ENCODE assay signal across 12 cellular contexts in the genomic region with DNA sequence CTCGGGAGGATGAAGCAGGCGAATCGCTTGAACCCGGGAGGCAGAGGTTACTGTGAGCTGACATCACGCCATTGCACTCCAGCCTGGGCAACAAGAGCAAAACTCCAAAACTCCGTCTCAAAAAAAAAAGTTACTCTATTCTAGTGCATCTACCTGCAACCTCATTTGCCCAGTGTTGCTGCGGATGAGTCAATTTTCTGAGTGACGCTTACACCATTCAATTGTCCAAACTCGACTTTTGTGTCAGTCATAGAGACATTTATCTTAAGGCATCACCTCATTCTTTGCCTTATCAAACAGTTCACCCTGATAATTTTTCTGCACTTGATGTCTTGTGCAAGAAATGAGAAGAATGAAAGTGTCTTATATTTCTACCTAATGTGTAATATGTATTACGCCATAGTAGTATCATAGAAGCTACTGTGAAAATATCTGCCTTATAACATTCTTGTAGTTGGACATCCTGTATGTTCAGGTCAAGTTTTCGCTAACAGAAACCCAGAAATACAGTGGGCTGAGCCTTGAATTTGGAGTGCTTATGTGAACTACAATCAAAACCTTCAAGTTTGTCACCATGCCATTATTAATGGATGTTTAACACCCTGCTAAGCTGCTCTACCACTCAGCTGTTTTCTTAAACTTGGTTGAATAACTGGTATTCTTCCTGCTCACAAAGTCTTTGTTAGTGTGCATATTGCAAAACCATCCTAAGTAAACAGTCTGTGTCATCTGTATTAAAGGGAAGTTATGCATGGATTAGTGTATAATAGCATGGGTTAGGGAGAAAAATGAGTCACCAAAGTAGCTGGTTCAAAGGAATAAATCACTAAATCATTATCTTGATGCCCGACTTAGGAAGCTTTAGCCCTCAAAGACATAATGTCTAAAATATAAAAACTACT.
DNase-seq lines count a peak whose midpoint lies in the region; ATAC-seq, FAIRE-seq and TF ChIP-seq lines count a peak whose summit lies in the region.
"Had no signal": no experiment of that assay in that cellular context is flagged by ENCODE, and none has a peak within 500 bp of the region (broad histone marks: within the 10 kb centered on the region; RNA-seq: fewer than 3 reads in every experiment).

No MANE protein-coding gene starts in this region.

- intact Hi-C loops in K562 (cut with micrococcal nuclease), result no loop called here
- intact Hi-C loops in kidney (cut with DNase I), result no loop called here
- intact Hi-C loops in left ventricle myocardium inferior (cut with micrococcal nuclease), result loop anchor here (10.0 kb wide), 1 partner anchor 65 kb away; no protein-coding TSS in a partner anchor

- CTCF ChIA-PET in K562 (lab: Yijun Ruan, JAX; ENCODE audit: low intra/inter-chr PET ratio), result no interaction called here

- 90% methylated on average over 12 of the region's 12 CpGs for whole genome bisulfite sequencing in K562 (ENCODE audit: insufficient coverage, low coverage, missing lambda C conversion rate)
- 88% methylated on average over 12 of the region's 12 CpGs for WGBS in suprapubic skin

- no peak for TF ChIP-seq EP300 in K562 (IDR thresholded peaks at IDR 0.05; ENCODE audit: low read length)
- TF ChIP-seq EP300 in suprapubic skin (IDR thresholded peaks at IDR 0.05), result no peak

- H3K9me3 ChIP-seq in K562 (replicated peaks; ENCODE audit: control insufficient read depth, insufficient read depth, low read depth, low read length) (no peaks in the 10 kb centered on the region), kidney (ENCODE audit: control insufficient read depth in 1 of 2, low read length in 2 of 2) (no peaks in the 10 kb centered on the region), suprapubic skin (no peaks in the 10 kb centered on the region), left ventricle myocardium inferior (replicated peaks) (no peaks in the 10 kb centered on the region)

- H3K27ac ChIP-seq in K562 (ENCODE audit: extremely low read depth, low read depth, low read length), result no peak overlapping the region
- no peak overlapping the region for H3K27ac ChIP-seq in kidney (ENCODE audit: low read depth in 2 of 2, low read length in 2 of 2)
- H3K27ac ChIP-seq in suprapubic skin, result no peak overlapping the region
- no peak overlapping the region for H3K27ac ChIP-seq in left ventricle myocardium inferior (replicated peaks)

- H3K4me3 ChIP-seq in K562, result no peak overlapping the region
- no peak overlapping the region for H3K4me3 ChIP-seq in kidney (ENCODE audit: low read length in 2 of 2)
- no peak overlapping the region for H3K4me3 ChIP-seq in suprapubic skin
- no peak overlapping the region for H3K4me3 ChIP-seq in left ventricle myocardium inferior

- no peaks in the 10 kb centered on the region for H3K79me2 ChIP-seq in K562 (ENCODE audit: control insufficient read depth, insufficient read depth, low read length)

- TF ChIP-seq RAD21 in K562 (CRISPR knock-in tag; conservative IDR thresholded peaks at IDR 0.05 in 1 of 2, IDR thresholded peaks at IDR 0.05 in 1 of 2), result no peak

- POLR2A ChIA-PET in K562 (lab: Yijun Ruan, JAX), result no interaction called here

- no peak for FAIRE-seq in K562 (lab: Jason Lieb, UNC)
- peak; percentile 13 for FAIRE-seq in kidney (lab: Jason Lieb, UNC)

- no peaks in the 10 kb centered on the region for H3K9me1 ChIP-seq in K562 (ENCODE audit: control insufficient read depth, insufficient read depth, low read length)

- no peaks in the 10 kb centered on the region for H4K20me1 ChIP-seq in K562 (replicated peaks; ENCODE audit: control insufficient read depth, insufficient read depth, low read length)

- in situ Hi-C loops in K562 (cut with MboI), result no loop called here

- no peak overlapping the region for H2AFZ ChIP-seq in K562 (ENCODE audit: low read depth, low read length)

- H3K27me3 ChIP-seq in K562 (ENCODE audit: control insufficient read depth in 2 of 2, insufficient read depth in 2 of 2, low read length in 2 of 2) (no peaks in the 10 kb centered on the region), suprapubic skin (no peaks in the 10 kb centered on the region), left ventricle myocardium inferior (ENCODE audit: low read depth) (no peaks in the 10 kb centered on the region)

- TF ChIP-seq CTCF in K562 (IDR thresholded peaks at IDR 0.05 in 2 of 3, conservative IDR thresholded peaks at IDR 0.05 in 1 of 3; ENCODE audit: insufficient read depth in 2 of 3, low read depth in 1 of 3, low read length in 3 of 3) (no peak), kidney (IDR thresholded peaks at IDR 0.05; ENCODE audit: borderline replicate concordance, extremely low read depth, insufficient read depth) (no peak), suprapubic skin (IDR thresholded peaks at IDR 0.05) (no peak), left ventricle myocardium inferior (IDR thresholded peaks at IDR 0.05; ENCODE audit: borderline replicate concordance) (no peak)

- H3K4me1 ChIP-seq in K562 (replicated peaks in 1 of 2; ENCODE audit: control insufficient read depth in 2 of 2, insufficient read depth in 2 of 2, low read length in 2 of 2), result no peaks in the 10 kb centered on the region
- no peaks in the 10 kb centered on the region for H3K4me1 ChIP-seq in kidney (ENCODE audit: control insufficient read depth in 1 of 2, insufficient read depth in 1 of 2, low read depth in 1 of 2, low read length in 2 of 2)
- no peaks in the 10 kb centered on the region for H3K4me1 ChIP-seq in suprapubic skin
- H3K4me1 ChIP-seq in left ventricle myocardium inferior, result no peaks in the 10 kb centered on the region

- no peak for TF ChIP-seq POLR2A in K562 (conservative IDR thresholded peaks at IDR 0.05)
- no peak for TF ChIP-seq POLR2A in suprapubic skin (IDR thresholded peaks at IDR 0.05)

- peak; percentile 47 for DNase-seq in AG08395 (ENCODE audit: low spot score)
- peak; percentile 31 for DNase-seq in HS-27A (ENCODE audit: low read depth)
- DNase-seq in K562 (ENCODE audit: extremely low read depth in 1 of 4, low spot score in 3 of 4), result no peak
- DNase-seq in kidney, result no peak
- no peak for DNase-seq in activated CD8-positive, alpha-beta memory T cell treated with anti-CD3 and anti-CD28 coated beads, Interleukin-2, amount 50 U/mL, for 4 hours
- no peak for DNase-seq in suprapubic skin (ENCODE audit: low spot score in 2 of 2)
- no peak for DNase-seq in left ventricle myocardium inferior
- DNase-seq: MM.1S; naive B cell; stimulated activated CD4-positive, alpha-beta T cell treated with anti-CD3 and anti-CD28 coated beads, Interleukin-1b, Interleukin-23, amount 100 ng/mL, for 48 hours; T1000 had no signal

- ATAC-seq in K562 (no peak), GM18498 (IDR thresholded peaks at IDR 0.05; ENCODE audit: unreplicated experiment) (no peak)

- no peaks in the 10 kb centered on the region for H3K36me3 ChIP-seq in K562 (ENCODE audit: control insufficient read depth, insufficient read depth, low read length)
- H3K36me3 ChIP-seq in kidney (ENCODE audit: control insufficient read depth in 1 of 2, insufficient read depth in 2 of 2, low read length in 2 of 2), result no peaks in the 10 kb centered on the region
- no peaks in the 10 kb centered on the region for H3K36me3 ChIP-seq in suprapubic skin
- H3K36me3 ChIP-seq in left ventricle myocardium inferior, result no peaks in the 10 kb centered on the region

- H3K4me2 ChIP-seq in K562 (ENCODE audit: insufficient read depth, low read length), result no peak overlapping the region

- H3K9ac ChIP-seq in K562 (ENCODE audit: insufficient read depth in 1 of 2, low read depth in 2 of 2, low read length in 2 of 2), result no peak overlapping the region
- H3K9ac ChIP-seq in kidney (ENCODE audit: low read length in 2 of 2), result no peak overlapping the region

- no TSS peak for BruUV-seq in K562 (replicated peaks; lab: Mats Ljungman, UMichigan)

TF ChIP-seq in K562, 482 proteins besides CTCF, POLR2A, EP300 and RAD21:
- no peak for TF ChIP-seq ZKSCAN8 (CRISPR knock-in tag; IDR thresholded peaks at IDR 0.05)
- TF ChIP-seq CEBPB (tag; IDR thresholded peaks at IDR 0.05), result peak; percentile 59
- no peak for TF ChIP-seq MCM3 (IDR thresholded peaks at IDR 0.05)
- TF ChIP-seq SMARCE1 (IDR thresholded peaks at IDR 0.05), result no peak

Comparison
In these comparisons a context has a peak if more than half of its experiments do, and no peak if none do; other contexts are left out.
1. DNase-seq: peak in AG08395 (single experiment) and HS-27A (single experiment); none in K562 (0 of 4), kidney (single experiment), activated CD8-positive, alpha-beta memory T cell treated with anti-CD3 and anti-CD28 coated beads, Interleukin-2, amount 50 U/mL, for 4 hours (single experiment), suprapubic skin (0 of 2) and left ventricle myocardium inferior (single experiment).